ENCODE assay signal across 26 cellular contexts in the genomic region with DNA sequence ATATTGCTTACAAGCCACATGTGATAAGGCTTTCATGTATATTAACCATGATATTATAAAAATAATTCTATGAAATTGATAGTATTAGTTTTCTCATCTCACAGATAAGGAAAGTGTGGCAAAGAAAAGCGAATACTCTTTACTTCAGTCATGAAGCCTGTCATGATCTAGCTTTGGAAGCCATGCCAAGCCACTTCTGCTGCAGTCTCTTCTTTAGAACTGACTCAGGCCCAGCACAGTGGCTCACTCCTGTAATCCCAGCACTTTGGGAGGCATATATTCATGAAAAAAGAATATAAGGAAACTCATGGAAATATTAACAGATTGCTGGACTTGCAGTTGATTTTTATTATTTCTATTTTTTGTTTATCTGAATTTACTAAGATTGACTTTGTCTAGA.
"Had no signal": no experiment of that assay in that cellular context is flagged by ENCODE, and none has a peak within 500 bp of the region (broad histone marks: within the 10 kb centered on the region; RNA-seq: fewer than 3 reads in every experiment).

No MANE protein-coding gene starts in this region.

- H3K27me3 ChIP-seq: ascending aorta, esophagus muscularis mucosa, gastroesophageal sphincter, hepatocyte, ovary, testis, uterus had no signal

- H3K9me3 ChIP-seq: esophagus muscularis mucosa, ovary, prostate gland, testis, uterus had no signal

- H3K4me3 ChIP-seq: ascending aorta, esophagus muscularis mucosa, gastroesophageal sphincter, hepatocyte, ovary, prostate gland, testis, uterus had no signal

- ATAC-seq: activated CD4-positive, CD25-positive, alpha-beta regulatory T cell treated with anti-CD3 and anti-CD28 coated beads, Interleukin-2, amount 50 U/mL, for 24 hours; gastroesophageal sphincter; left colon; naive thymus-derived CD4-positive, alpha-beta T cell; sciatic nerve; stimulated activated naive B cell treated with anti-CD40 and anti-IgM and Interleukin-4, amounts not matched to agents 10 μg/mL and 1 μg/mL and 100 μg/mL, for 72 hours had no signal

- DNase-seq: activated CD4-positive, alpha-beta T cell treated with anti-CD3 and anti-CD28 coated beads for 48 hours; activated CD4-positive, alpha-beta T cell treated with anti-CD3 and anti-CD28 coated beads, Interleukin-2, amount 50 U/mL, for 48 hours; activated CD8-positive, alpha-beta memory T cell treated with anti-CD3 and anti-CD28 coated beads, Interleukin-2, amount 50 U/mL, for 4 hours; activated effector memory CD4-positive, alpha-beta T cell treated with anti-CD3 and anti-CD28 coated beads, Interleukin-2, amount 50 U/mL, for 16 hours; activated naive CD4-positive, alpha-beta T cell treated with anti-CD3 and anti-CD28 coated beads for 36 hours; activated naive CD8-positive, alpha-beta T cell treated with anti-CD3 and anti-CD28 coated beads for 36 hours; activated T-cell treated with anti-CD3 and anti-CD28 coated beads, Interleukin-2, amount 50 U/mL, for 1 hour; central memory CD4-positive, alpha-beta T cell; left colon; mammary epithelial cell; naive thymus-derived CD4-positive, alpha-beta T cell; ovary; retina; small intestine; stimulated activated naive B cell treated with anti-CD40 and anti-IgM and Interleukin-4, amounts not matched to agents 10 μg/mL and 1 μg/mL and 100 μg/mL, for 72 hours; T-helper 9 cell; testis; uterus; WERI-Rb-1 had no signal

- H3K27ac ChIP-seq: ascending aorta, gastroesophageal sphincter, hepatocyte, ovary, prostate gland, uterus, WERI-Rb-1 had no signal

- H3K36me3 ChIP-seq: ascending aorta, esophagus muscularis mucosa, gastroesophageal sphincter, ovary, prostate gland, uterus, WERI-Rb-1 had no signal

- H3K4me1 ChIP-seq: prostate gland, uterus had no signal
